19 cellular contexts compared by ENCODE assay signal in the genomic region with DNA sequence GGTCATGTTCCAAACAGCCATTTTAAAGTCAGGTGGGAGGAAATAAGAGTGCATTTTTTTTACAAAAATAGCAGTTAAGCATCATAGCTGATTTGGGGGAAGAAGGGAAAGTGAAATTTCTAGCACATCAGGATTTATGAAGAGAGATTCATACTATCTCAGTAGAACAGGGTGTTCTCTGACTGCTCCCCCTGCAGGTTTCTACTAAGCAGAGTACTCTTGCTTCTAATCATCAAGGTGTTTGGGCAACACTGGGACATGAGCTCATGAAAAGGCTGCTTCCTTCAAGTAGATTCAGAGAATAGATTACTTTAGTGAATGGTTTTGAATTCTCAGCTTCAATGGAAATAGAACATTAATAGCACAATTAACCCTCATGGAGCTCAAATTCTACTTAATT.
DNase-seq lines count a peak whose midpoint lies in the region; ATAC-seq, FAIRE-seq and TF ChIP-seq lines count a peak whose summit lies in the region.
"Had no signal": no experiment of that assay in that cellular context is flagged by ENCODE, and none has a peak within 500 bp of the region (broad histone marks: within the 10 kb centered on the region; RNA-seq: fewer than 3 reads in every experiment).

No MANE protein-coding gene starts in this region.

- H3K79me2 ChIP-seq in GM12878 (ENCODE audit: control insufficient read depth, insufficient read depth, low read length) = no peaks in the 10 kb centered on the region
- no peaks in the 10 kb centered on the region for H3K79me2 ChIP-seq in SK-N-SH (ENCODE audit: insufficient read depth)

- H3F3A ChIP-seq in SK-N-SH (replicated peaks; ENCODE audit: insufficient read depth) = no peaks in the 10 kb centered on the region

- no peak for TF ChIP-seq POLR2A in GM12878 (IDR thresholded peaks at IDR 0.05; ENCODE audit: low read depth, low read length)
- no peak for TF ChIP-seq POLR2A in lower leg skin (IDR thresholded peaks at IDR 0.05)

- DNase-seq in NCI-H2081 (lab: John Stamatoyannopoulos, UW) (peak; percentile 3 to 4), NCI-H2081 treated with DMSO at 0.1 percent for 48 hours (lab: John Stamatoyannopoulos, UW) (no peak), LNCaP clone FGC (ENCODE audit: low read depth) (no peak), GM12878 (ENCODE audit: low read depth, low spot score) (no peak), nephron progenitor cell (no peak), pons (ENCODE audit: low spot score) (no peak), lower leg skin (ENCODE audit: low spot score in 2 of 2) (no peak), SK-N-SH (no peak)
- DNase-seq: activated CD4-positive, alpha-beta T cell treated with anti-CD3 and anti-CD28 coated beads, Interleukin-2, amount 50 U/mL, for 48 hours; GM23248; mesenchymal stem cell; NCI-H1417 treated with DMSO at 0.1 percent for 48 hours; NCI-H510A treated with DMSO at 0.1 percent for 48 hours; Right ventricle myocardium superior; T1000; upper lobe of right lung had no signal

- in situ Hi-C loops in GM12878 (cut with MboI) = no loop called here

- H3K27me3 Mint-ChIP-seq in nephron progenitor cell (ENCODE audit: low read depth, poor library complexity) = no peaks in the 10 kb centered on the region
- H3K27me3 Mint-ChIP-seq: stimulated activated memory B cell treated with anti-CD40 and anti-IgM and Interleukin-4, amounts not matched to agents 10 μg/mL and 1 μg/mL and 100 μg/mL, for 72 hours had no signal

- no peak for FAIRE-seq in GM12878 (lab: Jason Lieb, UNC)
- FAIRE-seq: A204.1 had no signal

- BruUV-seq in GM12878 (replicated peaks; lab: Mats Ljungman, UMichigan) = no TSS peak

- H3K27me3 ChIP-seq in GM12878 (replicated peaks in 1 of 2; ENCODE audit: control insufficient read depth in 2 of 2, insufficient read depth in 2 of 2, low read length in 1 of 2) (no peaks in the 10 kb centered on the region), SK-N-SH (ENCODE audit: insufficient read depth) (no peaks in the 10 kb centered on the region)
- H3K27me3 ChIP-seq: neutrophil, upper lobe of right lung had no signal

- RAD21 ChIA-PET in GM12878 (lab: Charles Lee; ENCODE audit: unreplicated experiment) = no interaction called here

- H3K4me1 ChIP-seq in GM12878 (ENCODE audit: control insufficient read depth, insufficient read depth, low read length) (no peaks in the 10 kb centered on the region), SK-N-SH (ENCODE audit: control insufficient read depth in 1 of 2, insufficient read depth in 2 of 2, low read depth in 1 of 2, low read length in 1 of 2) (no peaks in the 10 kb centered on the region)
- H3K4me1 ChIP-seq: upper lobe of right lung had no signal

- H3K36me3 ChIP-seq in GM12878 (ENCODE audit: control insufficient read depth in 2 of 2, insufficient read depth in 2 of 2, low read length in 1 of 2) = no peaks in the 10 kb centered on the region
- no peaks in the 10 kb centered on the region for H3K36me3 ChIP-seq in SK-N-SH (replicated peaks in 1 of 2; ENCODE audit: control insufficient read depth in 1 of 2, insufficient read depth in 2 of 2, low read length in 1 of 2)
- H3K36me3 ChIP-seq: neutrophil, upper lobe of right lung had no signal

- H4K20me1 ChIP-seq in GM12878 (ENCODE audit: control insufficient read depth, insufficient read depth) (no peaks in the 10 kb centered on the region), SK-N-SH (ENCODE audit: insufficient read depth) (no peaks in the 10 kb centered on the region)

- no peak overlapping the region for H2AFZ ChIP-seq in GM12878 (ENCODE audit: control insufficient read depth, low read depth, low read length)
- H2AFZ ChIP-seq in SK-N-SH (ENCODE audit: low read depth) = no peak overlapping the region
- H2AFZ ChIP-seq: GM23248 had no signal

- H3K27ac Mint-ChIP-seq in nephron progenitor cell = no peak overlapping the region
- H3K27ac Mint-ChIP-seq: stimulated activated memory B cell treated with anti-CD40 and anti-IgM and Interleukin-4, amounts not matched to agents 10 μg/mL and 1 μg/mL and 100 μg/mL, for 72 hours had no signal

- H3K4me3 ChIP-seq in LNCaP clone FGC (ENCODE audit: low read depth, low read length) = no peak overlapping the region
- no peak overlapping the region for H3K4me3 ChIP-seq in GM12878
- H3K4me3 ChIP-seq in lower leg skin (ENCODE audit: low read depth, poor library complexity, severe bottlenecking) = no peak overlapping the region
- no peak overlapping the region for H3K4me3 ChIP-seq in SK-N-SH (ENCODE audit: low read depth in 2 of 2, low read length in 1 of 2)
- H3K4me3 ChIP-seq: GM23248, upper lobe of right lung had no signal

- TF ChIP-seq CTCF in LNCaP clone FGC (IDR thresholded peaks at IDR 0.05; ENCODE audit: control insufficient read depth, extremely low read depth, insufficient read depth) (peak; percentile 18; the same call in 1 of the 2 replicates), GM12878 (IDR thresholded peaks at IDR 0.05 in 2 of 3, conservative IDR thresholded peaks at IDR 0.05 in 1 of 3; ENCODE audit: control insufficient read depth in 2 of 3, extremely low read depth in 1 of 3, insufficient read depth in 1 of 3, low read depth in 3 of 3, low read length in 3 of 3) (peak in 1 of 3 experiments; percentile 6; a peak in 1 of 6 replicates), nephron progenitor cell (IDR thresholded peaks at IDR 0.05) (peak; percentile 11), lower leg skin (IDR thresholded peaks at IDR 0.05) (no peak), SK-N-SH (IDR thresholded peaks at IDR 0.05) (no peak)

- H3K9me3 ChIP-seq in GM12878 (replicated peaks; ENCODE audit: control insufficient read depth, insufficient read depth, low read length) (no peaks in the 10 kb centered on the region), SK-N-SH (no peaks in the 10 kb centered on the region)
- H3K9me3 ChIP-seq: neutrophil, upper lobe of right lung had no signal

- H3K9me3 Mint-ChIP-seq in nephron progenitor cell = no peaks in the 10 kb centered on the region

- H3K4me3 Mint-ChIP-seq in nephron progenitor cell = no peak overlapping the region
- H3K4me3 Mint-ChIP-seq: stimulated activated memory B cell treated with anti-CD40 and anti-IgM and Interleukin-4, amounts not matched to agents 10 μg/mL and 1 μg/mL and 100 μg/mL, for 72 hours had no signal

- SMC1A ChIA-PET in GM12878 (lab: Charles Lee; ENCODE audit: uncharacterized antibody, unreplicated experiment) = no interaction called here

- no peak overlapping the region for H3K4me2 ChIP-seq in GM12878 (ENCODE audit: control insufficient read depth, insufficient read depth)
- H3K4me2 ChIP-seq in SK-N-SH = no peak overlapping the region

- H3K27ac ChIP-seq in GM12878 (ENCODE audit: control insufficient read depth, insufficient read depth) = no peak overlapping the region
- H3K27ac ChIP-seq in SK-N-SH (ENCODE audit: low read depth in 2 of 2, low read length in 1 of 2) = no peak overlapping the region
- H3K27ac ChIP-seq: GM23248, neutrophil, upper lobe of right lung had no signal

- H3K9me2 ChIP-seq in SK-N-SH = no peaks in the 10 kb centered on the region

- POLR2A ChIA-PET in GM12878 (lab: Charles Lee) (no interaction called here), SK-N-SH (lab: Yijun Ruan, JAX) (no interaction called here)

- CTCF ChIA-PET in GM12878 (lab: Yijun Ruan, JAX) (no interaction called here), SK-N-SH (lab: Yijun Ruan, JAX) (no interaction called here)

- intact Hi-C loops in GM12878 (cut with micrococcal nuclease; ENCODE audit: unreplicated experiment) = no loop called here
- intact Hi-C loops in lower leg skin (cut with DNase I; ENCODE audit: low total_unique reads) = no loop called here

- H3K36me3 Mint-ChIP-seq in nephron progenitor cell (ENCODE audit: low read depth) = no peaks in the 10 kb centered on the region
- H3K36me3 Mint-ChIP-seq: stimulated activated memory B cell treated with anti-CD40 and anti-IgM and Interleukin-4, amounts not matched to agents 10 μg/mL and 1 μg/mL and 100 μg/mL, for 72 hours had no signal

- peak; percentile 69 for ATAC-seq in GM12878
- ATAC-seq: stimulated activated memory B cell treated with anti-CD40 and anti-IgM and Interleukin-4, amounts not matched to agents 10 μg/mL and 1 μg/mL and 100 μg/mL, for 72 hours; upper lobe of right lung had no signal

- TF ChIP-seq EP300 in GM12878 (IDR thresholded peaks at IDR 0.05; ENCODE audit: borderline replicate concordance in 1 of 2, control insufficient read depth in 1 of 2, low read depth in 2 of 2, low read length in 2 of 2) (no peak), SK-N-SH (IDR thresholded peaks at IDR 0.05; ENCODE audit: borderline replicate concordance in 1 of 2, low read depth in 1 of 2, low read length in 1 of 2) (no peak)

- TF ChIP-seq RAD21 in GM12878 (IDR thresholded peaks at IDR 0.05; ENCODE audit: insufficient read depth, low read depth, low read length) (no peak; the same call in 1 of the 2 replicates), SK-N-SH (IDR thresholded peaks at IDR 0.05; ENCODE audit: low read length) (no peak)

- H3K9ac ChIP-seq in GM12878 (ENCODE audit: control insufficient read depth, insufficient read depth, low read length) = no peak overlapping the region
- H3K9ac ChIP-seq in SK-N-SH = no peak overlapping the region
- H3K9ac ChIP-seq: GM23248 had no signal

- H3K4me1 Mint-ChIP-seq in nephron progenitor cell = no peaks in the 10 kb centered on the region
- H3K4me1 Mint-ChIP-seq: stimulated activated memory B cell treated with anti-CD40 and anti-IgM and Interleukin-4, amounts not matched to agents 10 μg/mL and 1 μg/mL and 100 μg/mL, for 72 hours had no signal

TF ChIP-seq in GM12878, 131 proteins besides CTCF, POLR2A, EP300 and RAD21 (continues in another document):
- TF ChIP-seq SMAD5 (IDR thresholded peaks at IDR 0.05; ENCODE audit: low read depth) = no peak
- TF ChIP-seq SUZ12 (IDR thresholded peaks at IDR 0.05; ENCODE audit: unreplicated experiment) = no peak

TF ChIP-seq in SK-N-SH, 30 proteins besides CTCF, POLR2A, EP300 and RAD21 (continues in another document):
- TF ChIP-seq RCOR1 (IDR thresholded peaks at IDR 0.05; ENCODE audit: low read length) (no peak), TEAD4 (IDR thresholded peaks at IDR 0.05; ENCODE audit: borderline replicate concordance, insufficient read depth) (no peak), SIN3A (IDR thresholded peaks at IDR 0.05; ENCODE audit: borderline replicate concordance, low read depth, low read length) (no peak), USF2 (IDR thresholded peaks at IDR 0.05; ENCODE audit: borderline replicate concordance, low read depth, low read length) (no peak), RFX5 (IDR thresholded peaks at IDR 0.05; ENCODE audit: low read length) (no peak), YY1 (IDR thresholded peaks at IDR 0.05; ENCODE audit: low read depth) (no peak), MXI1 (IDR thresholded peaks at IDR 0.05; ENCODE audit: low read depth, low read length) (no peak), TCF12 (IDR thresholded peaks at IDR 0.05) (no peak), NRF1 (IDR thresholded peaks at IDR 0.05; ENCODE audit: low read depth, low read length) (no peak)

Comparison
In these comparisons a context has a peak if more than half of its experiments do, and no peak if none do; other contexts are left out.
1. DNase-seq: peak in NCI-H2081 (2 of 2); none in NCI-H2081 treated with DMSO at 0.1 percent for 48 hours (single experiment), LNCaP clone FGC (single experiment), GM12878 (single experiment), nephron progenitor cell (single experiment), pons (single experiment), lower leg skin (0 of 2) and SK-N-SH (single experiment).
2. CTCF ChIP-seq: peak in LNCaP clone FGC (single experiment) and nephron progenitor cell (single experiment); none in lower leg skin (0 of 3) and SK-N-SH (single experiment).